19 cellular contexts compared by ENCODE assay signal in the genomic region with DNA sequence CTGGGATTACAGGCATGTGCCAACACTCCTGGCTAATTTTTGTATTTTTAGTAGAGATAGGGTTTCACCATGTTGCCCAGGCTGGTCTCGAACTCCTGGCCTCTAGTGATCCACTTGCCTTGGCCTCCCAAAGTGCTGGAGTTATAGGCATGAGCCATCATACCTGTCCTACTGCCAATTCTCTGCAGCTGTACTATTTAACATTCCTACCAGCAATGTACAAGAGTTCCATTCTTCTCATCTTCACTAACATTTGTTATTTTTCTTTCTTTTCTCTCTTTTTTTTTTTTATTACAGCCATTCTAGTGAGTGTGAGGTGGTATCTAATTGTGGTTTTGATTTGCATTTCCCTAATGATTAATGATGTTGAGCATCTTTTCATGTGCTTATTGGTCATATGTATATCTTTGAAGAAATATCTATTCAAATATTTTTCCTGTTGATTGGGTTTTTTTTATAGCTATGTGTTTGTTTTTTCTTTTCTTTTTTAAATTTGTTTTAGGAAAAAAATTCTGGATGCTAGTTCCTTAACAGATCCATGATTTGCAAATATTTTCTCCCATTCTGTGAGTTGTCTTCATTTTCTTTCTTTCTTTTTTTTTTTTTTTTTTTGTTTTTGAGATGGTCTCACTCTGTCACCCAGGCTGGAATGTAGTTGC. TPM values are rescaled to one million over a fixed set of nuclear protein-coding genes. Genes with fewer than 3 reads are reported as not detected.
"Had no signal": no experiment of that assay in that cellular context is flagged by ENCODE, and none has a peak within 500 bp of the region (broad histone marks: within the 10 kb centered on the region; RNA-seq: fewer than 3 reads in every experiment).

No MANE protein-coding gene starts in this region.

- H3K27me3 ChIP-seq: ascending aorta, neutrophil, sigmoid colon, spleen, tibial nerve, vagina had no signal

- H3K27ac ChIP-seq: ascending aorta, neutrophil, parathyroid adenoma, sigmoid colon, spleen, tibial nerve, vagina, VCaP had no signal

- H3K4me3 Mint-ChIP-seq: activated CD8-positive, alpha-beta T cell treated with anti-CD3 and anti-CD28 coated beads, Interleukin-2, amount 10 ng/mL, durations not matched to agents 7 days and 5 days; endodermal cell had no signal

- H3K27ac Mint-ChIP-seq: activated CD8-positive, alpha-beta T cell treated with anti-CD3 and anti-CD28 coated beads, Interleukin-2, amount 10 ng/mL, durations not matched to agents 7 days and 5 days; endodermal cell had no signal

- H3K9me3 ChIP-seq: ascending aorta, neutrophil, sigmoid colon, spleen, tibial nerve, vagina had no signal

- H2AFZ ChIP-seq: parathyroid adenoma had no signal

- DNase-seq: activated CD4-positive, alpha-beta T cell treated with anti-CD3 and anti-CD28 coated beads for 4 hours; activated CD8-positive, alpha-beta memory T cell treated with anti-CD3 and anti-CD28 coated beads, Interleukin-2, amount 50 U/mL, for 4 hours; activated CD8-positive, alpha-beta T cell treated with anti-CD3 and anti-CD28 coated beads, Interleukin-2, amount 10 ng/mL, durations not matched to agents 7 days and 5 days; endodermal cell; erythroblast; left colon; sigmoid colon; spleen; T1000 had no signal

- H3K4me3 ChIP-seq: ascending aorta, lung, sigmoid colon, spleen, tibial nerve, vagina had no signal

- ATAC-seq: activated CD8-positive, alpha-beta T cell treated with anti-CD3 and anti-CD28 coated beads, Interleukin-2, amount 10 ng/mL, durations not matched to agents 7 days and 5 days; left colon had no signal

- H3K4me1 ChIP-seq: ascending aorta had no signal

- H3K36me3 ChIP-seq: ascending aorta, neutrophil, sigmoid colon, vagina had no signal

RNA-seq across cellular contexts. Expression of a gene that starts 59.0 kb away (rescaled TPM):
- total RNA-seq: ascending aorta, bronchial epithelial cell, chondrocyte, dermis microvascular lymphatic vessel endothelial cell, sigmoid colon, tibial nerve had no signal
